ENCODE assay signal across 2 cellular contexts in the genomic region with DNA sequence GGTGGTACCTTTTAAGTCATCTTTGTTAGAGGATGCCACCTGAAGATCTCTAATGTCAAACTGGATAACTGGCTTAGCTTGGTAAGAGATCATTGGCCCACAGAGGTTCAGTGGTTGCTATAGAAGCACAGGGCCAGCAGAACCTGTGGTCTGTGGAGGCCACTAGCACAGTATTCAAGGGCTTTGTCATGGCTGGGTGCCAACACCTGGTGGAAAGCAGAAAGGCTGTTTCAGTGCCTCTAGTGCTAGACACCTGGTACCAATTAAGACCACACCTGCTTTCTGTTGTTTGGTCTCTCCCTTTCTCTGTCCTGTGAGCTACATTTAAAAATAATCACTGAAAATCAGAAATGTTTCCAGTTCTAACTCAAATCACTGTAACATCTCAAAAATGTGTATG.
A peak's percentile ranks its signal among the peaks of the same experiment; 100 is the strongest.
TF ChIP-seq lines count a peak whose summit lies in the region.

No MANE protein-coding gene starts in this region.

TF ChIP-seq in HEK293, 187 proteins besides CTCF, POLR2A, EP300 and RAD21:
- no peak for TF ChIP-seq ZNF560 (tag by site-specific recombination; IDR thresholded peaks at IDR 0.05; ENCODE audit: borderline replicate concordance)
- TF ChIP-seq, protein P1, sequence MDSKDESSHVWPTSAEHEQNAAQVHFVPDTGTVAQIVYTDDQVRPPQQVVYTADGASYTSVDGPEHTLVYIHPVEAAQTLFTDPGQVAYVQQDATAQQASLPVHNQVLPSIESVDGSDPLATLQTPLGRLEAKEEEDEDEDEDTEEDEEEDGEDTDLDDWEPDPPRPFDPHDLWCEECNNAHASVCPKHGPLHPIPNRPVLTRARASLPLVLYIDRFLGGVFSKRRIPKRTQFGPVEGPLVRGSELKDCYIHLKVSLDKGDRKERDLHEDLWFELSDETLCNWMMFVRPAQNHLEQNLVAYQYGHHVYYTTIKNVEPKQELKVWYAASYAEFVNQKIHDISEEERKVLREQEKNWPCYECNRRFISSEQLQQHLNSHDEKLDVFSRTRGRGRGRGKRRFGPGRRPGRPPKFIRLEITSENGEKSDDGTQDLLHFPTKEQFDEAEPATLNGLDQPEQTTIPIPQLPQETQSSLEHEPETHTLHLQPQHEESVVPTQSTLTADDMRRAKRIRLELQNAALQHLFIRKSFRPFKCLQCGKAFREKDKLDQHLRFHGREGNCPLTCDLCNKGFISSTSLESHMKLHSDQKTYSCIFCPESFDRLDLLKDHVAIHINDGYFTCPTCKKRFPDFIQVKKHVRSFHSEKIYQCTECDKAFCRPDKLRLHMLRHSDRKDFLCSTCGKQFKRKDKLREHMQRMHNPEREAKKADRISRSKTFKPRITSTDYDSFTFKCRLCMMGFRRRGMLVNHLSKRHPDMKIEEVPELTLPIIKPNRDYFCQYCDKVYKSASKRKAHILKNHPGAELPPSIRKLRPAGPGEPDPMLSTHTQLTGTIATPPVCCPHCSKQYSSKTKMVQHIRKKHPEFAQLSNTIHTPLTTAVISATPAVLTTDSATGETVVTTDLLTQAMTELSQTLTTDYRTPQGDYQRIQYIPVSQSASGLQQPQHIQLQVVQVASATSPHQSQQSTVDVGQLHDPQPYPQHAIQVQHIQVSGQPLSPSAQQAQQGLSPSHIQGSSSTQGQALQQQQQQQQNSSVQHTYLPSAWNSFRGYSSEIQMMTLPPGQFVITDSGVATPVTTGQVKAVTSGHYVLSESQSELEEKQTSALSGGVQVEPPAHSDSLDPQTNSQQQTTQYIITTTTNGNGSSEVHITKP (tag by site-specific recombination; IDR thresholded peaks at IDR 0.05), result peak; percentile 63

TF ChIP-seq in GM12878, 131 proteins besides CTCF, POLR2A, EP300 and RAD21:
- TF ChIP-seq TCF3 (IDR thresholded peaks at IDR 0.05; ENCODE audit: borderline replicate concordance, insufficient read depth, low read depth, low read length) (peak; percentile 89), SREBF2 (IDR thresholded peaks at IDR 0.05; ENCODE audit: low read length) (no peak), IRF4 (IDR thresholded peaks at IDR 0.05; ENCODE audit: low read depth, low read length) (0 out of 2 replicates have a peak, but pooled peaks have one; percentile 12), BACH1 (IDR thresholded peaks at IDR 0.05; ENCODE audit: borderline replicate concordance) (no peak), TCF12 (IDR thresholded peaks at IDR 0.05; ENCODE audit: low read depth, low read length) (peak; percentile 82), GABPA (IDR thresholded peaks at IDR 0.05; ENCODE audit: low read depth) (no peak), BRCA1 (IDR thresholded peaks at IDR 0.05; ENCODE audit: low read depth, low read length) (no peak), ETV6 (conservative IDR thresholded peaks at IDR 0.05 in 1 of 2, IDR thresholded peaks at IDR 0.05 in 1 of 2; ENCODE audit: borderline replicate concordance in 1 of 2, low read depth in 1 of 2) (no peak), RUNX3 (IDR thresholded peaks at IDR 0.05; ENCODE audit: low read length) (peak; percentile 56), NR2C1 (IDR thresholded peaks at IDR 0.05) (no peak)
- TF ChIP-seq, protein P2, sequence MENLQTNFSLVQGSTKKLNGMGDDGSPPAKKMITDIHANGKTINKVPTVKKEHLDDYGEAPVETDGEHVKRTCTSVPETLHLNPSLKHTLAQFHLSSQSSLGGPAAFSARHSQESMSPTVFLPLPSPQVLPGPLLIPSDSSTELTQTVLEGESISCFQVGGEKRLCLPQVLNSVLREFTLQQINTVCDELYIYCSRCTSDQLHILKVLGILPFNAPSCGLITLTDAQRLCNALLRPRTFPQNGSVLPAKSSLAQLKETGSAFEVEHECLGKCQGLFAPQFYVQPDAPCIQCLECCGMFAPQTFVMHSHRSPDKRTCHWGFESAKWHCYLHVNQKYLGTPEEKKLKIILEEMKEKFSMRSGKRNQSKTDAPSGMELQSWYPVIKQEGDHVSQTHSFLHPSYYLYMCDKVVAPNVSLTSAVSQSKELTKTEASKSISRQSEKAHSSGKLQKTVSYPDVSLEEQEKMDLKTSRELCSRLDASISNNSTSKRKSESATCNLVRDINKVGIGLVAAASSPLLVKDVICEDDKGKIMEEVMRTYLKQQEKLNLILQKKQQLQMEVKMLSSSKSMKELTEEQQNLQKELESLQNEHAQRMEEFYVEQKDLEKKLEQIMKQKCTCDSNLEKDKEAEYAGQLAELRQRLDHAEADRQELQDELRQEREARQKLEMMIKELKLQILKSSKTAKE (IDR thresholded peaks at IDR 0.05; ENCODE audit: low read depth, poor library complexity, severe bottlenecking), result peak; percentile 45
- TF ChIP-seq, protein P3, sequence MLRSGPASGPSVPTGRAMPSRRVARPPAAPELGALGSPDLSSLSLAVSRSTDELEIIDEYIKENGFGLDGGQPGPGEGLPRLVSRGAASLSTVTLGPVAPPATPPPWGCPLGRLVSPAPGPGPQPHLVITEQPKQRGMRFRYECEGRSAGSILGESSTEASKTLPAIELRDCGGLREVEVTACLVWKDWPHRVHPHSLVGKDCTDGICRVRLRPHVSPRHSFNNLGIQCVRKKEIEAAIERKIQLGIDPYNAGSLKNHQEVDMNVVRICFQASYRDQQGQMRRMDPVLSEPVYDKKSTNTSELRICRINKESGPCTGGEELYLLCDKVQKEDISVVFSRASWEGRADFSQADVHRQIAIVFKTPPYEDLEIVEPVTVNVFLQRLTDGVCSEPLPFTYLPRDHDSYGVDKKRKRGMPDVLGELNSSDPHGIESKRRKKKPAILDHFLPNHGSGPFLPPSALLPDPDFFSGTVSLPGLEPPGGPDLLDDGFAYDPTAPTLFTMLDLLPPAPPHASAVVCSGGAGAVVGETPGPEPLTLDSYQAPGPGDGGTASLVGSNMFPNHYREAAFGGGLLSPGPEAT (IDR thresholded peaks at IDR 0.05; ENCODE audit: low read depth), result no peak
